In genomic region chr5:135031146-135031812, GRCh38 we compare ENCODE assay signal across 9 cellular contexts. TPM values are rescaled to one million over a fixed set of nuclear protein-coding genes. Genes with fewer than 3 reads are reported as not detected.
DNase-seq lines count a peak whose midpoint lies in the region; FAIRE-seq and TF ChIP-seq lines count a peak whose summit lies in the region.
"Had no signal": no experiment of that assay in that cellular context is flagged by ENCODE, and none has a peak within 500 bp of the region (broad histone marks: within the 10 kb centered on the region; RNA-seq: fewer than 3 reads in every experiment).

No MANE protein-coding gene starts in this region.

- peaks cover 4 to 43% of the 10 kb centered on the region in 2 experiments; a peak in 2 of 3 replicates for H3K36me3 ChIP-seq in HEK293 (ENCODE audit: control insufficient read depth in 2 of 2, insufficient read depth in 1 of 2, low read length in 2 of 2)
- no peaks in the 10 kb centered on the region for H3K36me3 ChIP-seq in SU-DHL-6 (ENCODE audit: low read length)
- peaks cover 3% of the 10 kb centered on the region in 2 donors for H3K36me3 ChIP-seq in small intestine (ENCODE audit: control insufficient read depth in 2 of 2, insufficient read depth in 2 of 2, low read length in 2 of 2)
- H3K36me3 ChIP-seq in A673 (ENCODE audit: insufficient read depth, low read length, poor library complexity, severe bottlenecking), result no peaks in the 10 kb centered on the region

- intact Hi-C loops in A673 (cut with micrococcal nuclease; ENCODE audit: unreplicated experiment), result loop anchor here (5.0 kb wide), 1 partner anchor 281 kb away; no protein-coding TSS in a partner anchor

- peak overlapping the region; percentile 65 for H3K4me2 ChIP-seq in SU-DHL-6 (ENCODE audit: low read depth, low read length, poor library complexity, severe bottlenecking)

- DNase-seq in fibroblast of villous mesenchyme (ENCODE audit: low read depth), result peak; percentile 61
- DNase-seq in small intestine, result peak; percentile 48
- DNase-seq in OCI-M1 (lab: John Stamatoyannopoulos, UW), result no peak
- no peak for DNase-seq in caudate nucleus (lab: John Stamatoyannopoulos, UW)
- DNase-seq in A673 (ENCODE audit: low spot score), result no peak
- no peak for DNase-seq in NAMALWA (ENCODE audit: low spot score)
- DNase-seq: NCI-H446 treated with DMSO at 0.1 percent for 48 hours had no signal

- no peak for FAIRE-seq in small intestine (lab: Jason Lieb, UNC)

- H3K27me3 ChIP-seq in SU-DHL-6 (ENCODE audit: low read length), result no peaks in the 10 kb centered on the region
- H3K27me3 ChIP-seq in small intestine (ENCODE audit: control insufficient read depth in 2 of 2, insufficient read depth in 2 of 2, low read length in 2 of 2), result peaks cover 0 to 17% of the 10 kb centered on the region in 2 donors
- H3K27me3 ChIP-seq in A673 (replicated peaks; ENCODE audit: insufficient read depth, low read depth, low read length, poor library complexity), result peaks cover 48% of the 10 kb centered on the region

- H3K9me2 ChIP-seq in SU-DHL-6 (replicated peaks; ENCODE audit: insufficient read depth, low read length), result no peaks in the 10 kb centered on the region

- H3K9me3 ChIP-seq in HEK293 (ENCODE audit: control insufficient read depth, insufficient read depth, low read depth, low read length) (no peaks in the 10 kb centered on the region), SU-DHL-6 (ENCODE audit: insufficient read depth, low read length) (no peaks in the 10 kb centered on the region), small intestine (ENCODE audit: control insufficient read depth, low read depth) (no peaks in the 10 kb centered on the region), A673 (ENCODE audit: low read depth, low read length, poor library complexity, severe bottlenecking) (no peaks in the 10 kb centered on the region)

- POLR2A ChIA-PET in HEK293 (lab: Yijun Ruan, JAX), result interaction anchor here (0.7 to 2.2 kb wide), 2 partner anchors 126 to 1349 kb away, joined by 3 to 6 read pairs; partner anchors contain the start of gene PCBD2
- POLR2A ChIA-PET in A673 (lab: Charles Lee; ENCODE audit: low non-redundant PET), result no interaction called here

- WGBS in small intestine, 3 donors, result 15 to 28% (median 19%) methylated on average over 46 to 52 of the region's 52 CpGs

- H3K4me1 ChIP-seq in HEK293 (ENCODE audit: control insufficient read depth, insufficient read depth, low read length), result peaks cover 13% of the 10 kb centered on the region
- no peaks in the 10 kb centered on the region for H3K4me1 ChIP-seq in small intestine (ENCODE audit: control insufficient read depth in 2 of 2, insufficient read depth in 1 of 2, low read depth in 1 of 2, low read length in 1 of 2)
- H3K4me1 ChIP-seq in A673 (ENCODE audit: insufficient read depth, low read length, poor library complexity, severe bottlenecking), result peaks cover 4% of the 10 kb centered on the region

- H3K4me3 ChIP-seq in HEK293 (ENCODE audit: low read depth, low read length), result peak overlapping the region; percentile 56
- H3K4me3 ChIP-seq in SU-DHL-6 (ENCODE audit: insufficient read depth, low read length, poor library complexity, severe bottlenecking), result no peak overlapping the region
- H3K4me3 ChIP-seq in fibroblast of villous mesenchyme (ENCODE audit: low read depth, low read length), result peak overlapping the region; percentile 88
- peak overlapping the region; percentile 23 to 62 for H3K4me3 ChIP-seq in small intestine (ENCODE audit: low read depth in 1 of 2, low read length in 2 of 2)
- H3K4me3 ChIP-seq in A673 (ENCODE audit: low read depth, low read length, poor library complexity, severe bottlenecking), result no peak overlapping the region

- TF ChIP-seq CTCF in HEK293 (tag by site-specific recombination; IDR thresholded peaks at IDR 0.05), result no peak
- no peak for TF ChIP-seq CTCF in SU-DHL-6 (IDR thresholded peaks at IDR 0.05; ENCODE audit: insufficient read depth, low read length, poor library complexity, severe bottlenecking)
- no peak for TF ChIP-seq CTCF in fibroblast of villous mesenchyme (IDR thresholded peaks at IDR 0.05; ENCODE audit: insufficient read depth, low read depth, low read length)
- TF ChIP-seq CTCF in A673 (conservative IDR thresholded peaks at IDR 0.05; ENCODE audit: low read depth, low read length), result no peak

- BruUV-seq in A673 (replicated peaks; lab: Mats Ljungman, UMichigan), result no TSS peak

- H3F3A ChIP-seq in SU-DHL-6 (ENCODE audit: insufficient read depth), result no peaks in the 10 kb centered on the region; the same call in 1 of the 2 replicates

- no peak overlapping the region for H2AFZ ChIP-seq in SU-DHL-6 (ENCODE audit: low read depth, low read length, severe bottlenecking)

- peak overlapping the region; percentile 84; the same call in 1 of the 2 replicates for H3K9ac ChIP-seq in SU-DHL-6 (ENCODE audit: low read length)

- H4K20me1 ChIP-seq in SU-DHL-6 (ENCODE audit: low read depth, low read length), result no peaks in the 10 kb centered on the region

- no peak overlapping the region; the same call in 1 of the 2 replicates for H3K27ac ChIP-seq in HEK293 (ENCODE audit: extremely low read depth, low read depth, low read length)
- no peak overlapping the region for H3K27ac ChIP-seq in SU-DHL-6 (ENCODE audit: low read depth, low read length)
- peak overlapping the region; percentile 12 to 59 for H3K27ac ChIP-seq in small intestine (ENCODE audit: low read depth in 1 of 2, low read length in 1 of 2)
- H3K27ac ChIP-seq in caudate nucleus (ENCODE audit: low read depth, low read length), result no peak overlapping the region
- H3K27ac ChIP-seq in A673 (ENCODE audit: low read depth, low read length, poor library complexity, severe bottlenecking), result no peak overlapping the region

- peaks cover 18% of the 10 kb centered on the region for H3K79me2 ChIP-seq in SU-DHL-6 (ENCODE audit: insufficient read depth, low read length)

- CTCF ChIA-PET in HEK293 (lab: Yijun Ruan, JAX), result no interaction called here
- CTCF ChIA-PET in A673 (lab: Charles Lee), result no interaction called here

TF ChIP-seq in HEK293, 187 proteins besides CTCF, POLR2A, EP300 and RAD21 (continues in another document):
- TF ChIP-seq PBX3 (CRISPR knock-in tag; IDR thresholded peaks at IDR 0.05), result no peak
- no peak for TF ChIP-seq TSHZ1 (tag by site-specific recombination; IDR thresholded peaks at IDR 0.05; ENCODE audit: borderline replicate concordance)
- TF ChIP-seq ZNF16 (tag by site-specific recombination; IDR thresholded peaks at IDR 0.05; ENCODE audit: low read depth), result no peak
- no peak for TF ChIP-seq ZNF704 (tag by site-specific recombination; IDR thresholded peaks at IDR 0.05)
- no peak for TF ChIP-seq SP3 (tag by site-specific recombination; IDR thresholded peaks at IDR 0.05)

RNA-seq across cellular contexts. Expression of gene PITX1, which starts 2.7 kb away (rescaled TPM):
- 19.9 and 66.7 TPM in 2 replicates for total RNA-seq in fibroblast of villous mesenchyme
- 10 to 100 TPM in 2 of 3 donors, 1 to 10 TPM in 1; 5.4 to 30.0 (median 12.2) TPM for polyA plus RNA-seq in small intestine
- 1.8 and 2.0 TPM in 2 replicates for total RNA-seq in A673 (2021)

Comparison
In these comparisons a context has a peak if more than half of its experiments do, and no peak if none do; other contexts are left out.
1. H3K27ac ChIP-seq: peak in small intestine (2 of 2); none in HEK293 (single experiment), SU-DHL-6 (single experiment), caudate nucleus (single experiment) and A673 (single experiment).
2. H3K4me3 ChIP-seq: peak in HEK293 (single experiment), fibroblast of villous mesenchyme (single experiment) and small intestine (2 of 2); none in SU-DHL-6 (single experiment) and A673 (single experiment).
3. DNase-seq: peak in fibroblast of villous mesenchyme (single experiment) and small intestine (single experiment); none in OCI-M1 (single experiment), caudate nucleus (0 of 61), A673 (single experiment) and NAMALWA (single experiment).